Comparison of ENCODE assay signal across 14 cellular contexts in genomic region chr10:35345383-35345742, GRCh38. TPM values are rescaled to one million over a fixed set of nuclear protein-coding genes. Genes with fewer than 3 reads are reported as not detected.
DNase-seq lines count a peak whose midpoint lies in the region; ATAC-seq and TF ChIP-seq lines count a peak whose summit lies in the region.
"Had no signal": no experiment of that assay in that cellular context is flagged by ENCODE, and none has a peak within 500 bp of the region (broad histone marks: within the 10 kb centered on the region; RNA-seq: fewer than 3 reads in every experiment).

No MANE protein-coding gene starts in this region.

- intact Hi-C loops in natural killer cell (cut with micrococcal nuclease), result no loop called here

- ATAC-seq in natural killer cell, result no peak
- ATAC-seq in natural killer cell treated with Interleukin-12 subunit alpha and Interleukin-12 subunit beta and Interleukin-15 and Interleukin-18, amount 100 ng/mL, for 72 hours, result no peak
- no peak for ATAC-seq in HG02642 (IDR thresholded peaks at IDR 0.05; ENCODE audit: poor library complexity, unreplicated experiment)

- peaks cover 72 to 86% of the 10 kb centered on the region in 2 donors for H3K4me1 Mint-ChIP-seq in natural killer cell
- H3K4me1 Mint-ChIP-seq in natural killer cell treated with Interleukin-12 subunit alpha and Interleukin-12 subunit beta and Interleukin-15 and Interleukin-18, amount 100 ng/mL, for 72 hours (ENCODE audit: low read depth in 2 of 2), result peaks cover 72 to 73% of the 10 kb centered on the region in 2 donors
- H3K4me1 Mint-ChIP-seq in brain, result peaks cover 73% of the 10 kb centered on the region
- H3K4me1 Mint-ChIP-seq in neural progenitor cell, result peaks cover 44% of the 10 kb centered on the region

- no peaks in the 10 kb centered on the region for H3K9me3 ChIP-seq in neural progenitor cell (ENCODE audit: low read depth)

- H2AFZ ChIP-seq in neural progenitor cell (replicated peaks), result no peak overlapping the region
- H2AFZ ChIP-seq: GM23248 had no signal

- H3K4me1 ChIP-seq in neural progenitor cell, result peaks cover 12% of the 10 kb centered on the region

- TF ChIP-seq CTCF in natural killer cell (IDR thresholded peaks at IDR 0.05), result no peak
- TF ChIP-seq CTCF in brain (conservative IDR thresholded peaks at IDR 0.05), result no peak
- TF ChIP-seq CTCF in neural progenitor cell (IDR thresholded peaks at IDR 0.05), result no peak

- no peak overlapping the region for H3K4me2 ChIP-seq in neural progenitor cell

- H3K27ac Mint-ChIP-seq in natural killer cell, result peak overlapping the region; percentile 3 to 56
- peak overlapping the region in 1 of 2 donors; percentile 64 for H3K27ac Mint-ChIP-seq in natural killer cell treated with Interleukin-12 subunit alpha and Interleukin-12 subunit beta and Interleukin-15 and Interleukin-18, amount 100 ng/mL, for 72 hours
- H3K27ac Mint-ChIP-seq in brain, result peak overlapping the region in 1 of 5 experiments; percentile 12
- no peak overlapping the region for H3K27ac Mint-ChIP-seq in neural progenitor cell
- H3K27ac Mint-ChIP-seq: B cell; CD4-positive, alpha-beta memory T cell had no signal

- no peak overlapping the region for H3K9ac ChIP-seq in neural progenitor cell
- H3K9ac ChIP-seq: GM23248 had no signal

- DNase-seq in natural killer cell (no peak), neural progenitor cell (ENCODE audit: low spot score) (no peak), G401 (ENCODE audit: low spot score) (no peak), H4 (ENCODE audit: low spot score) (no peak)
- DNase-seq in natural killer cell treated with Interleukin-12 subunit alpha and Interleukin-12 subunit beta and Interleukin-15 and Interleukin-18, amount 100 ng/mL, for 72 hours (ENCODE audit: low spot score), result no peak
- DNase-seq: CD4-positive, alpha-beta memory T cell; DMS79; GM23248; H7 had no signal

- no peaks in the 10 kb centered on the region for H3K27me3 Mint-ChIP-seq in natural killer cell (ENCODE audit: low read depth in 2 of 2)
- no peaks in the 10 kb centered on the region for H3K27me3 Mint-ChIP-seq in natural killer cell treated with Interleukin-12 subunit alpha and Interleukin-12 subunit beta and Interleukin-15 and Interleukin-18, amount 100 ng/mL, for 72 hours
- H3K27me3 Mint-ChIP-seq in brain, result no peaks in the 10 kb centered on the region
- H3K27me3 Mint-ChIP-seq in neural progenitor cell (ENCODE audit: insufficient read depth, low read depth), result no peaks in the 10 kb centered on the region
- H3K27me3 Mint-ChIP-seq: B cell; CD4-positive, alpha-beta memory T cell had no signal

- in situ Hi-C loops in G401 (cut with HindIII; ENCODE audit: low sequenced_read_pairs), result no loop called here

- H3K36me3 Mint-ChIP-seq in natural killer cell (no peaks in the 10 kb centered on the region), brain (peaks cover 23% of the 10 kb centered on the region), neural progenitor cell (peaks cover 2% of the 10 kb centered on the region)
- H3K36me3 Mint-ChIP-seq in natural killer cell treated with Interleukin-12 subunit alpha and Interleukin-12 subunit beta and Interleukin-15 and Interleukin-18, amount 100 ng/mL, for 72 hours, result no peaks in the 10 kb centered on the region

- peaks cover 6% of the 10 kb centered on the region for H3F3A ChIP-seq in neural progenitor cell (ENCODE audit: low read depth)

- H3K4me3 Mint-ChIP-seq in natural killer cell (no peak overlapping the region), brain (peak overlapping the region; percentile 6 to 44 (median 34)), neural progenitor cell (no peak overlapping the region)
- H3K4me3 Mint-ChIP-seq in natural killer cell treated with Interleukin-12 subunit alpha and Interleukin-12 subunit beta and Interleukin-15 and Interleukin-18, amount 100 ng/mL, for 72 hours, result no peak overlapping the region
- H3K4me3 Mint-ChIP-seq: B cell had no signal

- no peaks in the 10 kb centered on the region for H3K36me3 ChIP-seq in neural progenitor cell

- no peak overlapping the region for H3K4me3 ChIP-seq in neural progenitor cell
- H3K4me3 ChIP-seq: GM23248 had no signal

- H3K9me3 Mint-ChIP-seq in natural killer cell (no peaks in the 10 kb centered on the region), brain (peaks cover 0 to 3% (median 0%) of the 10 kb centered on the region in 5 experiments), neural progenitor cell (no peaks in the 10 kb centered on the region)
- H3K9me3 Mint-ChIP-seq in natural killer cell treated with Interleukin-12 subunit alpha and Interleukin-12 subunit beta and Interleukin-15 and Interleukin-18, amount 100 ng/mL, for 72 hours, result no peaks in the 10 kb centered on the region
- H3K9me3 Mint-ChIP-seq: CD4-positive, alpha-beta memory T cell had no signal

- peak overlapping the region; percentile 14 for H3K27ac ChIP-seq in neural progenitor cell
- H3K27ac ChIP-seq: C4-2B, GM23248, HL-60 had no signal

- H3K27me3 ChIP-seq in neural progenitor cell, result no peaks in the 10 kb centered on the region

- H3K79me2 ChIP-seq in neural progenitor cell (ENCODE audit: low read depth), result peaks cover 98% of the 10 kb centered on the region

- H4K20me1 ChIP-seq in neural progenitor cell (ENCODE audit: low read depth), result peaks cover 87% of the 10 kb centered on the region

RNA-seq across cellular contexts. Expression of gene CCNY, which starts 9.1 kb away (rescaled TPM):
- total RNA-seq in natural killer cell (10 to 100 TPM; 71.0 to 87.2 (median 74.3) TPM), neural progenitor cell (ENCODE audit: low replicate concordance) (43.0 and 46.7 TPM in 2 replicates)
- total RNA-seq in natural killer cell treated with Interleukin-12 subunit alpha and Interleukin-12 subunit beta and Interleukin-15 and Interleukin-18, amount 100 ng/mL, for 72 hours, result 10 to 100 TPM; 54.9 to 60.8 TPM
- 62.1 TPM for polyA plus RNA-seq in brain (ENCODE audit: insufficient read depth, low read depth, low replicate concordance)
- 62.9 and 77.4 TPM in 2 replicates for total RNA-seq in G401 (2014; rRNA removed; shearing (Covaris generic))
- total RNA-seq in H4 (2014; rRNA removed; shearing (Covaris generic)), result 25.1 and 37.6 TPM in 2 replicates

Comparison
In these comparisons a context has a peak if more than half of its experiments do, and no peak if none do; other contexts are left out.
1. H3K4me3 Mint-ChIP-seq: peak in brain (5 of 5); none in natural killer cell (single experiment), natural killer cell treated with Interleukin-12 subunit alpha and Interleukin-12 subunit beta and Interleukin-15 and Interleukin-18, amount 100 ng/mL, for 72 hours (single experiment) and neural progenitor cell (single experiment).